15 cellular contexts compared by ENCODE assay signal in the genomic region with DNA sequence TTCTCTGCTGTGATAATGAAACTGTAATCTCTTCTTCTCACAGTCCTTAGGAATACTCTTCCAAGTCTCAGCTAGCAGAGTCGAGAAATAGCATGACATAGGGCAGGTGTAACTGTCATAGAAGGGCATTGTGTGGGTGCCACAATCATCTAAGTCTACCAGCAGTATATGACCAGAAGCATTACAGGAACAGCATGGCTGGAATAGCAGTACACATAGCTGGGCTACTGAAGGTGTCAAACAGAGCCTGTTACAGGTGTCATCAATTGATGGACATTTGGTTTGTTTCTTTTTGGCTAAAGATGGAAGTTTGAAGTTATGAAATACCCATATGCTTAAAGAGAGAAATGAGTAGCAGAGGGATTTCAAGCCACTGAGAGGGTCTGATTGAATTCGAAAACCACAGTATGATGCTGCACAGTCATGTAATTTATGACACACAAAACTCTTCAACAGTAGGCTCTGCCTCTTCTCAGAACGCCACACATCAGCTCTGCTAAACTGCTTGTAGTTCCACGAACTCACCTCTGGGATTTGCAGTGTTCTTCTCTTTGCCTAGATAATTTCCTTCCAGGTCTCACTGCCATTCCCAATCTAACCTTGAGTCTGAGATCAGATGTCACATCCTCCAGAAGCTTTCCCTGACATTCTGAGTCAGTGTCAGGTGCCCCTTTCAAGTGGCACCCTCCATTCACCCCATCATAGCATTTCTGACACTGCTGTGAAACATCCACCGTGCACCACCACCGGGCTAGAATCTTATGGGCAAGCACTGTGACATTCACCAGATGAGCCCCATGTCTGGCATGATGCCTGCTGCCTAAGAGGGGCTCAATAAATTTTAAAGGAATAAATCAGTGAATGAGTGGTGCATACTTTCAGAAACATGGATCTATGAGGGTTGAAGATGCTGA.
DNase-seq lines count a peak whose midpoint lies in the region; ATAC-seq and TF ChIP-seq lines count a peak whose summit lies in the region.
"Had no signal": no experiment of that assay in that cellular context is flagged by ENCODE, and none has a peak within 500 bp of the region (broad histone marks: within the 10 kb centered on the region; RNA-seq: fewer than 3 reads in every experiment).

No MANE protein-coding gene starts in this region.

- H3K27ac ChIP-seq in testis = no peak overlapping the region
- H3K27ac ChIP-seq: brain microvascular endothelial cell, thoracic aorta had no signal

- WGBS in testis, 2 donors = 82 to 89% methylated on average over 6 of the region's 6 CpGs

- peaks cover 0 to 6% of the 10 kb centered on the region in 2 donors for H3K36me3 Mint-ChIP-seq in activated naive CD4-positive, alpha-beta T cell treated with anti-CD3 and anti-CD28 coated beads, Interleukin-2, amount 50 U/mL, for 72 hours
- no peaks in the 10 kb centered on the region for H3K36me3 Mint-ChIP-seq in stimulated activated effector memory CD8-positive, alpha-beta T cell treated with anti-CD3 and anti-CD28 coated beads, Interleukin-12 subunit alpha, Interleukin-12 subunit beta, amount 100 ng/mL, for 72 hours
- H3K36me3 Mint-ChIP-seq: mesothelial cell of epicardium had no signal

- H3K27ac Mint-ChIP-seq in activated naive CD4-positive, alpha-beta T cell treated with anti-CD3 and anti-CD28 coated beads, Interleukin-2, amount 50 U/mL, for 72 hours = no peak overlapping the region
- no peak overlapping the region for H3K27ac Mint-ChIP-seq in stimulated activated effector memory CD8-positive, alpha-beta T cell treated with anti-CD3 and anti-CD28 coated beads, Interleukin-12 subunit alpha, Interleukin-12 subunit beta, amount 100 ng/mL, for 72 hours
- H3K27ac Mint-ChIP-seq: mesothelial cell of epicardium had no signal

- peak; percentile 63 to 96 for ATAC-seq in activated naive CD4-positive, alpha-beta T cell treated with anti-CD3 and anti-CD28 coated beads, Interleukin-2, amount 50 U/mL, for 72 hours
- ATAC-seq in GM21528 (IDR thresholded peaks at IDR 0.05; ENCODE audit: low FRiP score, unreplicated experiment) (peak; percentile 57), HG03342 (IDR thresholded peaks at IDR 0.05; ENCODE audit: unreplicated experiment) (peak; percentile 87)
- peak; percentile 99 for ATAC-seq in stimulated activated effector memory CD8-positive, alpha-beta T cell treated with anti-CD3 and anti-CD28 coated beads, Interleukin-12 subunit alpha, Interleukin-12 subunit beta, amount 100 ng/mL, for 72 hours

- no peak for TF ChIP-seq CTCF in testis (IDR thresholded peaks at IDR 0.05)

- no peaks in the 10 kb centered on the region for H3K36me3 ChIP-seq in testis (ENCODE audit: low read depth, missing control alignments)
- H3K36me3 ChIP-seq: brain microvascular endothelial cell, thoracic aorta had no signal

- no peaks in the 10 kb centered on the region for H3K4me1 ChIP-seq in testis

- DNase-seq in activated naive CD4-positive, alpha-beta T cell treated with anti-CD3 and anti-CD28 coated beads, Interleukin-2, amount 50 U/mL, for 72 hours (ENCODE audit: low spot score in 2 of 2) = no peak
- no peak for DNase-seq in activated naive CD4-positive, alpha-beta T cell treated with Interleukin-2 at 50 U/mL for 16 hours
- DNase-seq in stimulated activated effector memory CD8-positive, alpha-beta T cell treated with anti-CD3 and anti-CD28 coated beads, Interleukin-12 subunit alpha, Interleukin-12 subunit beta, amount 100 ng/mL, for 72 hours (ENCODE audit: low spot score in 2 of 2) = peak in 1 of 2 donors; percentile 64
- DNase-seq in testis (no peak), islet precursor cell (no peak), UCSD-AML1 (lab: John Stamatoyannopoulos, UW; ENCODE audit: unreplicated experiment) (no peak)
- DNase-seq: AML-193, brain microvascular endothelial cell, GOT3, hypothalamus, NCI-H1105 had no signal

- intact Hi-C loops in testis (cut with DNase I; ENCODE audit: low total_unique reads) = no loop called here

- H3K9me3 ChIP-seq in testis = no peaks in the 10 kb centered on the region
- H3K9me3 ChIP-seq: thoracic aorta had no signal

- H3K4me3 ChIP-seq in testis = no peak overlapping the region
- H3K4me3 ChIP-seq: thoracic aorta had no signal

- no peak for TF ChIP-seq POLR2A in testis (IDR thresholded peaks at IDR 0.05)

- H3K4me3 Mint-ChIP-seq in stimulated activated effector memory CD8-positive, alpha-beta T cell treated with anti-CD3 and anti-CD28 coated beads, Interleukin-12 subunit alpha, Interleukin-12 subunit beta, amount 100 ng/mL, for 72 hours = no peak overlapping the region
- H3K4me3 Mint-ChIP-seq: mesothelial cell of epicardium had no signal

- peaks cover 18% of the 10 kb centered on the region for H3K4me1 Mint-ChIP-seq in stimulated activated effector memory CD8-positive, alpha-beta T cell treated with anti-CD3 and anti-CD28 coated beads, Interleukin-12 subunit alpha, Interleukin-12 subunit beta, amount 100 ng/mL, for 72 hours
- H3K4me1 Mint-ChIP-seq: mesothelial cell of epicardium had no signal

- H3K27me3 ChIP-seq in testis = no peaks in the 10 kb centered on the region
- H3K27me3 ChIP-seq: brain microvascular endothelial cell had no signal

- H3K9me3 Mint-ChIP-seq in activated naive CD4-positive, alpha-beta T cell treated with anti-CD3 and anti-CD28 coated beads, Interleukin-2, amount 50 U/mL, for 72 hours = no peaks in the 10 kb centered on the region
- no peaks in the 10 kb centered on the region for H3K9me3 Mint-ChIP-seq in stimulated activated effector memory CD8-positive, alpha-beta T cell treated with anti-CD3 and anti-CD28 coated beads, Interleukin-12 subunit alpha, Interleukin-12 subunit beta, amount 100 ng/mL, for 72 hours
